Comparison of ENCODE assay signal across 1 cellular context in the genomic region with DNA sequence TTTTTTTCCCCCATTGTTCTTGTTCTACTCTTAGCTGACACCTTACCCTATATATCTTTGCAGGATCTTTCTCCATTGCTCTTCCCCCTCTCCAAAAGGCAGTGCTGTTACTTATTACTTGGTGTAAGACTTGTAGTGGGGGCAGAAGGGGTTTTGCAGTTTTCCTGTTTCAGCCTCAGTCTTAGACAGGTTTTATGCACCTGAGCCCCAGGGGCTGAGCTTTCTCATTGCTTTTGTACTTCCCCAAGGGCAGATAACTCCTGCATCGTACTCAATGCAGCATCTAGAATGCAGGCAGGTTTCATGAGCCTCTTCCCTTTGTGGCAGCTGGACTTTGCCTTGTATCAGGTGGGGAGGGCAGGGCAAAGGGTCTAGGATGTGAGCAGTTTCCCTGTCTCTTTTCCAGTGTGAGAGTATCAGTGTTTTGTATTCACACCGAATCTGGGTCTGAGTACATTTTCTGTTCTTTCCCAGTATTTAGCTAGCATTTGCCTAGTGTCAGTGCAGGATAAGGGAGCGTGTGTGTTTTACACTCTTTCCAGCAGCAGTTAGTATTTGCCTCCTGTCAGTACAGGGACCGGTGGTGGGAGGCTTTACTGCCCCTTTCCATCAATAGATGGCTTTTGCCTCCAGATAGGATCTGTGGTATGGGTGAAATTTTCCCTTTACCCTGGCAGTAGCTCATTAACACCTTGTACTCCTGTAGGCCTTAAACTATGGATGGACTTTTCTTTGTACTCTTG.
TF ChIP-seq lines count a peak whose summit lies in the region.

No MANE protein-coding gene starts in this region.

TF ChIP-seq in WTC11, 78 proteins besides CTCF, POLR2A, EP300 and RAD21 (continued from another document):
- TF ChIP-seq, protein P1, sequence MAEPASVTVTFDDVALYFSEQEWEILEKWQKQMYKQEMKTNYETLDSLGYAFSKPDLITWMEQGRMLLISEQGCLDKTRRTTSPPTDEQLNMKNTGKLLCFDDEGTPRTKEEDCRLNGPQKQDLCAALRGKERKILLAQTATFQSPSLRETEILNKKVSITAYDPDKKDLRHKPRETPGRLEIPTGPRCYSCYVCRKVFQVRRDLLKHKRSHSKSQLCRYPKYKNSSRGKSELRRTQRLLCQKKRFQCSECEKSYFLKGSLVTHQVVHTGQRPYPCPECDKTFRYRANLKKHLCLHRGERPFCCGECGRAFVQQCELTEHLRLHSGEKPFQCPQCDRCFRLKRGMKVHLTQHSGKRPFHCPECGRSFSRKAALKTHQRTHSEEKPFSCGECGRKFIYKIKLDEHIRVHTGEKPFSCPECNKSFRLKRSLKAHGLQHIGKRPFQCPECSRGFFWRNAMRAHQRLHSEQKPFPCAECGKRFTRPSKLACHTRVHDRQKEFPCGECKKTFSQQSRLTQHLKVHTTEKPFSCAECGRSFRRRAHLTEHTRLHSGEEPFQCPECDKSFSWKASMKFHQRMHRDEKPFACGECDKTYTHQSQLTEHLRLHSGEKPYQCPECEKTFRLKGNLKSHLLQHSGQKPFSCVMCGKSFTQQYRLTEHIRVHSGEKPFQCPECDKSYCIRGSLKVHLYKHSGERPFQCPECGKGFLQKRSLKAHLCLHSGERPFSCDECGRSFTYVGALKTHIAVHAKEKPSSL (CRISPR knock-in tag; conservative IDR thresholded peaks at IDR 0.05): no peak
- no peak for TF ChIP-seq ATF1 (CRISPR knock-in tag; IDR thresholded peaks at IDR 0.05)
- TF ChIP-seq SP1 (CRISPR knock-in tag; conservative IDR thresholded peaks at IDR 0.05): no peak
- no peak for TF ChIP-seq ZNF512 (CRISPR knock-in tag; IDR thresholded peaks at IDR 0.05; ENCODE audit: borderline replicate concordance)
- no peak for TF ChIP-seq EMX1 (CRISPR knock-in tag; IDR thresholded peaks at IDR 0.05)
- TF ChIP-seq FOXP1 (CRISPR knock-in tag; IDR thresholded peaks at IDR 0.05; ENCODE audit: borderline replicate concordance): no peak
- TF ChIP-seq OVOL2 (CRISPR knock-in tag; IDR thresholded peaks at IDR 0.05; ENCODE audit: borderline replicate concordance): no peak
